In genomic region chr14:23969433-23970282, GRCh38 we compare ENCODE assay signal across 8 cellular contexts. TPM values are rescaled to one million over a fixed set of nuclear protein-coding genes. Genes with fewer than 3 reads are reported as not detected.
DNase-seq lines count a peak whose midpoint lies in the region; ATAC-seq, FAIRE-seq and TF ChIP-seq lines count a peak whose summit lies in the region.
"Not testable (repeated sequence)": the region's sequence is repeated elsewhere in the genome, so short reads cannot be mapped to it uniquely, and the experiment has no call there.

No MANE protein-coding gene starts in this region.

- TF ChIP-seq CTCF in astrocyte (IDR thresholded peaks at IDR 0.05; ENCODE audit: insufficient read depth, low read depth, low read length); heart right ventricle (IDR thresholded peaks at IDR 0.05); osteocyte (IDR thresholded peaks at IDR 0.05): not testable (repeated sequence)

- H3K4me3 Mint-ChIP-seq in astrocyte (ENCODE audit: unreplicated experiment), result not testable (repeated sequence)
- H3K4me3 Mint-ChIP-seq in osteocyte (ENCODE audit: unreplicated experiment), result peak overlapping the region; percentile 32
- peak overlapping the region; percentile 38 for H3K4me3 Mint-ChIP-seq in stimulated activated memory B cell treated with anti-CD40 and anti-IgM and Interleukin-4, amounts not matched to agents 10 μg/mL and 1 μg/mL and 100 μg/mL, for 72 hours

- peak overlapping the region; percentile 83 for H3K4me2 ChIP-seq in astrocyte (ENCODE audit: low read length)

- H3K9me3 ChIP-seq in astrocyte (ENCODE audit: insufficient read depth, low read depth, low read length); heart right ventricle: not testable (repeated sequence)

- peak overlapping the region; percentile 63 for H3K9ac ChIP-seq in astrocyte (ENCODE audit: low read length)

- H3K27ac Mint-ChIP-seq in astrocyte (ENCODE audit: unreplicated experiment); osteocyte (ENCODE audit: unreplicated experiment); stimulated activated memory B cell treated with anti-CD40 and anti-IgM and Interleukin-4, amounts not matched to agents 10 μg/mL and 1 μg/mL and 100 μg/mL, for 72 hours: not testable (repeated sequence)

- not testable (repeated sequence) for H3K27me3 ChIP-seq in astrocyte (ENCODE audit: insufficient read depth, low read length); heart right ventricle

- H3K36me3 Mint-ChIP-seq in astrocyte (ENCODE audit: low read depth, unreplicated experiment); osteocyte (ENCODE audit: unreplicated experiment); stimulated activated memory B cell treated with anti-CD40 and anti-IgM and Interleukin-4, amounts not matched to agents 10 μg/mL and 1 μg/mL and 100 μg/mL, for 72 hours: not testable (repeated sequence)

- not testable (repeated sequence) for H3K27me3 Mint-ChIP-seq in astrocyte (ENCODE audit: low read depth, unreplicated experiment); osteocyte (ENCODE audit: unreplicated experiment); stimulated activated memory B cell treated with anti-CD40 and anti-IgM and Interleukin-4, amounts not matched to agents 10 μg/mL and 1 μg/mL and 100 μg/mL, for 72 hours

- not testable (repeated sequence) for H3K9me3 Mint-ChIP-seq in astrocyte (ENCODE audit: unreplicated experiment); osteocyte (ENCODE audit: unreplicated experiment); stimulated activated memory B cell treated with anti-CD40 and anti-IgM and Interleukin-4, amounts not matched to agents 10 μg/mL and 1 μg/mL and 100 μg/mL, for 72 hours

- ATAC-seq in HG02588 (IDR thresholded peaks at IDR 0.05; ENCODE audit: unreplicated experiment) (peak; percentile 78), heart right ventricle (peak; percentile 86 to 97 (median 91))
- ATAC-seq in stimulated activated memory B cell treated with anti-CD40 and anti-IgM and Interleukin-4, amounts not matched to agents 10 μg/mL and 1 μg/mL and 100 μg/mL, for 72 hours, result peak; percentile 90

- intact Hi-C loops in heart right ventricle (cut with DNase I), result loop anchor here in 2 of 10 donors (5.0 kb wide), 2 partner anchors 48 to 68 kb away; no protein-coding TSS in a partner anchor

- not testable (repeated sequence) for FAIRE-seq in astrocyte (lab: Jason Lieb, UNC)

- peak; percentile 18 for DNase-seq in EL
- DNase-seq in NCI-H1105 (lab: John Stamatoyannopoulos, UW), result peak; percentile 2
- peak; percentile 47 to 73 for DNase-seq in activated CD4-positive, alpha-beta T cell treated with anti-CD3 and anti-CD28 coated beads for 4 hours
- DNase-seq in astrocyte (ENCODE audit: low read depth); osteocyte (ENCODE audit: extremely low spot score, unreplicated experiment): not testable (repeated sequence)
- DNase-seq in heart right ventricle, result peak; percentile 27 to 63

- H3K27ac ChIP-seq in astrocyte (ENCODE audit: low read depth, low read length), result not testable (repeated sequence)
- H3K27ac ChIP-seq in heart right ventricle, result peak overlapping the region in 2 of 10 donors; percentile 9 to 59

- not testable (repeated sequence) for H3K36me3 ChIP-seq in astrocyte (ENCODE audit: insufficient read depth, low read length); heart right ventricle

- not testable (repeated sequence) for H3K79me2 ChIP-seq in astrocyte (ENCODE audit: insufficient read depth, low read length)

- not testable (repeated sequence) for H3K4me1 Mint-ChIP-seq in astrocyte (ENCODE audit: low read depth, unreplicated experiment); osteocyte (ENCODE audit: unreplicated experiment)
- peaks cover 23% of the 10 kb centered on the region for H3K4me1 Mint-ChIP-seq in stimulated activated memory B cell treated with anti-CD40 and anti-IgM and Interleukin-4, amounts not matched to agents 10 μg/mL and 1 μg/mL and 100 μg/mL, for 72 hours

- H3K4me3 ChIP-seq in astrocyte (ENCODE audit: insufficient read depth, low read depth, low read length) (peak overlapping the region; percentile 48), heart right ventricle (peak overlapping the region in 9 of 10 donors; percentile 38 to 63 (median 51))

- 10 to 13% methylated on average over 41 to 58 of the region's 65 CpGs for WGBS in heart right ventricle, 2 donors

- not testable (repeated sequence) for H3K4me1 ChIP-seq in astrocyte (ENCODE audit: insufficient read depth, low read length); heart right ventricle

- H4K20me1 ChIP-seq in astrocyte (ENCODE audit: insufficient read depth, low read length), result not testable (repeated sequence)

- peak overlapping the region; percentile 75 for H2AFZ ChIP-seq in astrocyte (ENCODE audit: low read depth, low read length)

RNA-seq across cellular contexts. Expression of gene DHRS4, which starts 16.1 kb away (rescaled TPM):
- total RNA-seq in astrocyte (14.2 and 18.4 TPM in 2 replicates), heart right ventricle (10 to 100 TPM; 24.9 to 37.5 (median 30.7) TPM), osteocyte (19.1 and 19.6 TPM in 2 replicates)
- polyA plus RNA-seq in heart right ventricle, result 10 to 100 TPM; 31.1 to 66.7 TPM

RNA-seq across cellular contexts. Expression of gene DHRS4L2, which starts 19.1 kb away (rescaled TPM):
- total RNA-seq in astrocyte (13.4 and 15.8 TPM in 2 replicates), heart right ventricle (10 to 100 TPM; 22.9 to 38.0 (median 30.7) TPM), osteocyte (15.9 and 17.1 TPM in 2 replicates)
- polyA plus RNA-seq in heart right ventricle, result 10 to 100 TPM; 25.5 to 52.4 TPM
